In the genomic region with DNA sequence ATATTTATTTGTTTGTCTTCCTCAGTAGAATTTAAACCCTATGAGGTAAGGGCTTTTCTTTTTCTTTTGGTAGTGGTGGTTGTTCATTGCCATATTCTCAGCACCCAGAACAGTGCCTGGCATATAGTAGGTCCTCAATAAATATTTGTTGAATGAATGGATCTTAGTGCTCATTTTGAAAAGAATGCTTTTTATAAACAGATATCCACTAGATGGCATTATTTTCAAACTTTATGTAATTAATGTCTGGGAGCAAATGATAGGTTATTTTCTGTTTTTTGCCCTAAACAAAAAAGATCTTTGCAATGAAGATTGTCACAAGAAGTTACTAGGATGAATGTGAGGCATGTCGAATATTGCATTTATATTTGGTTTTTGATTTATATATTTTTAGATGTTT, we compare ENCODE assay signal across 9 cellular contexts.
DNase-seq lines count a peak whose midpoint lies in the region; ATAC-seq and TF ChIP-seq lines count a peak whose summit lies in the region.
"Had no signal": no experiment of that assay in that cellular context is flagged by ENCODE, and none has a peak within 500 bp of the region (broad histone marks: within the 10 kb centered on the region; RNA-seq: fewer than 3 reads in every experiment).

No MANE protein-coding gene starts in this region.

- no peaks in the 10 kb centered on the region for H3K27me3 ChIP-seq in MM.1S (replicated peaks; ENCODE audit: insufficient read depth, low read length)
- H3K27me3 ChIP-seq in osteoblast (ENCODE audit: insufficient read depth, low read length) = no peaks in the 10 kb centered on the region

- H3K9me2 ChIP-seq in MM.1S (replicated peaks; ENCODE audit: insufficient read depth, low read length) = no peaks in the 10 kb centered on the region

- H3K9me3 Mint-ChIP-seq in chondrocyte (ENCODE audit: low read depth) (no peaks in the 10 kb centered on the region), endothelial cell (ENCODE audit: unreplicated experiment) (no peaks in the 10 kb centered on the region)
- no peaks in the 10 kb centered on the region for H3K9me3 Mint-ChIP-seq in stimulated activated memory B cell treated with anti-CD40 and anti-IgM and Interleukin-4, amounts not matched to agents 10 μg/mL and 1 μg/mL and 100 μg/mL, for 72 hours
- H3K9me3 Mint-ChIP-seq: T-helper 1 cell treated with Interleukin-12 subunit alpha and Interleukin-12 subunit beta and Interleukin-4 antibody, amounts not matched to agents 30 μg/mL and 1 μg/mL, for 36 hours had no signal

- no peak overlapping the region for H3K4me3 ChIP-seq in MM.1S (ENCODE audit: low read length)
- H3K4me3 ChIP-seq in osteoblast (ENCODE audit: insufficient read depth, low read length) = no peak overlapping the region

- H3K27ac ChIP-seq in MM.1S (ENCODE audit: low read length) = no peak overlapping the region
- H3K27ac ChIP-seq in osteoblast (ENCODE audit: low read depth, low read length) = no peak overlapping the region

- H3K27ac Mint-ChIP-seq in chondrocyte (ENCODE audit: unreplicated experiment) (no peak overlapping the region), endothelial cell (ENCODE audit: unreplicated experiment) (no peak overlapping the region)
- H3K27ac Mint-ChIP-seq in stimulated activated memory B cell treated with anti-CD40 and anti-IgM and Interleukin-4, amounts not matched to agents 10 μg/mL and 1 μg/mL and 100 μg/mL, for 72 hours = no peak overlapping the region
- H3K27ac Mint-ChIP-seq: T-helper 1 cell treated with Interleukin-12 subunit alpha and Interleukin-12 subunit beta and Interleukin-4 antibody, amounts not matched to agents 30 μg/mL and 1 μg/mL, for 36 hours had no signal

- no peaks in the 10 kb centered on the region for H3K36me3 ChIP-seq in MM.1S (replicated peaks; ENCODE audit: insufficient read depth, low read length)
- H3K36me3 ChIP-seq in osteoblast (ENCODE audit: insufficient read depth, low read length) = no peaks in the 10 kb centered on the region

- no peak for ATAC-seq in left colon
- no peak for ATAC-seq in stimulated activated memory B cell treated with anti-CD40 and anti-IgM and Interleukin-4, amounts not matched to agents 10 μg/mL and 1 μg/mL and 100 μg/mL, for 72 hours

- H3K4me3 Mint-ChIP-seq in chondrocyte (ENCODE audit: unreplicated experiment) = no peak overlapping the region
- no peak overlapping the region for H3K4me3 Mint-ChIP-seq in endothelial cell (ENCODE audit: unreplicated experiment)
- no peak overlapping the region for H3K4me3 Mint-ChIP-seq in stimulated activated memory B cell treated with anti-CD40 and anti-IgM and Interleukin-4, amounts not matched to agents 10 μg/mL and 1 μg/mL and 100 μg/mL, for 72 hours
- H3K4me3 Mint-ChIP-seq: T-helper 1 cell treated with Interleukin-12 subunit alpha and Interleukin-12 subunit beta and Interleukin-4 antibody, amounts not matched to agents 30 μg/mL and 1 μg/mL, for 36 hours had no signal

- DNase-seq in DMS114 treated with DMSO at 0.1 percent for 48 hours (lab: John Stamatoyannopoulos, UW; ENCODE audit: unreplicated experiment) (peak; percentile 19), MM.1S (peak; percentile 12), chondrocyte (ENCODE audit: low spot score) (no peak), osteoblast (ENCODE audit: insufficient read length, low spot score, missing footprints) (no peak), COR-L47 (lab: John Stamatoyannopoulos, UW) (no peak), endothelial cell (ENCODE audit: low spot score) (no peak), left colon (no peak)

- H3K27me3 Mint-ChIP-seq in chondrocyte (ENCODE audit: low read depth) = no peaks in the 10 kb centered on the region
- H3K27me3 Mint-ChIP-seq in endothelial cell (ENCODE audit: unreplicated experiment) = no peaks in the 10 kb centered on the region
- H3K27me3 Mint-ChIP-seq in stimulated activated memory B cell treated with anti-CD40 and anti-IgM and Interleukin-4, amounts not matched to agents 10 μg/mL and 1 μg/mL and 100 μg/mL, for 72 hours = no peaks in the 10 kb centered on the region

- intact Hi-C loops in left colon (cut with DNase I, micrococcal nuclease) = no loop called here

- H3K79me2 ChIP-seq in MM.1S (ENCODE audit: low read length) = no peaks in the 10 kb centered on the region
- H3K79me2 ChIP-seq in osteoblast (ENCODE audit: insufficient read depth, low read length) = no peaks in the 10 kb centered on the region

- no peak overlapping the region for H3K9ac ChIP-seq in MM.1S (ENCODE audit: low read length)

- peaks cover 7% of the 10 kb centered on the region for H3K4me1 Mint-ChIP-seq in chondrocyte (ENCODE audit: low read depth)
- H3K4me1 Mint-ChIP-seq in endothelial cell (ENCODE audit: unreplicated experiment) = peaks cover 13% of the 10 kb centered on the region
- H3K4me1 Mint-ChIP-seq in stimulated activated memory B cell treated with anti-CD40 and anti-IgM and Interleukin-4, amounts not matched to agents 10 μg/mL and 1 μg/mL and 100 μg/mL, for 72 hours = peaks cover 7% of the 10 kb centered on the region

- H3K4me1 ChIP-seq in MM.1S (ENCODE audit: low read length) (peaks cover 13% of the 10 kb centered on the region), osteoblast (ENCODE audit: insufficient read depth, low read length) (no peaks in the 10 kb centered on the region)

- H3K36me3 Mint-ChIP-seq in chondrocyte (ENCODE audit: low read depth) = no peaks in the 10 kb centered on the region
- H3K36me3 Mint-ChIP-seq in endothelial cell (ENCODE audit: low read depth, unreplicated experiment) = no peaks in the 10 kb centered on the region
- H3K36me3 Mint-ChIP-seq in stimulated activated memory B cell treated with anti-CD40 and anti-IgM and Interleukin-4, amounts not matched to agents 10 μg/mL and 1 μg/mL and 100 μg/mL, for 72 hours = peaks cover 6% of the 10 kb centered on the region

- no peak overlapping the region for H3K4me2 ChIP-seq in MM.1S (ENCODE audit: low read depth, low read length)
- no peak overlapping the region for H3K4me2 ChIP-seq in osteoblast (ENCODE audit: insufficient read depth, low read length)

- H2AFZ ChIP-seq in MM.1S (ENCODE audit: low read length) (no peak overlapping the region), osteoblast (ENCODE audit: low read length) (no peak overlapping the region)

- H4K20me1 ChIP-seq in MM.1S (ENCODE audit: insufficient read depth, low read length) (no peaks in the 10 kb centered on the region), osteoblast (ENCODE audit: insufficient read depth, low read length) (no peaks in the 10 kb centered on the region)

- H3F3A ChIP-seq in MM.1S (ENCODE audit: insufficient read depth, low read length) = peaks cover 8% of the 10 kb centered on the region

- TF ChIP-seq CTCF in MM.1S (IDR thresholded peaks at IDR 0.05; ENCODE audit: low read length) (peak; percentile 7; the same call in 1 of the 2 replicates), chondrocyte (IDR thresholded peaks at IDR 0.05) (peak; percentile 84), osteoblast (IDR thresholded peaks at IDR 0.05; ENCODE audit: extremely low read depth, low read depth, low read length) (peak; percentile 36), endothelial cell (IDR thresholded peaks at IDR 0.05; ENCODE audit: unreplicated experiment) (no peak)

- H3K9me3 ChIP-seq in MM.1S (replicated peaks; ENCODE audit: insufficient read depth, low read length) (no peaks in the 10 kb centered on the region), osteoblast (ENCODE audit: low read depth, low read length) (no peaks in the 10 kb centered on the region)

Comparison
In these comparisons a context has a peak if more than half of its experiments do, and no peak if none do; other contexts are left out.
1. DNase-seq: peak in DMS114 treated with DMSO at 0.1 percent for 48 hours (single experiment) and MM.1S (single experiment); none in chondrocyte (single experiment), osteoblast (single experiment), COR-L47 (single experiment), endothelial cell (single experiment) and left colon (0 of 2).